ENCODE assay signal across 24 cellular contexts in the genomic region with DNA sequence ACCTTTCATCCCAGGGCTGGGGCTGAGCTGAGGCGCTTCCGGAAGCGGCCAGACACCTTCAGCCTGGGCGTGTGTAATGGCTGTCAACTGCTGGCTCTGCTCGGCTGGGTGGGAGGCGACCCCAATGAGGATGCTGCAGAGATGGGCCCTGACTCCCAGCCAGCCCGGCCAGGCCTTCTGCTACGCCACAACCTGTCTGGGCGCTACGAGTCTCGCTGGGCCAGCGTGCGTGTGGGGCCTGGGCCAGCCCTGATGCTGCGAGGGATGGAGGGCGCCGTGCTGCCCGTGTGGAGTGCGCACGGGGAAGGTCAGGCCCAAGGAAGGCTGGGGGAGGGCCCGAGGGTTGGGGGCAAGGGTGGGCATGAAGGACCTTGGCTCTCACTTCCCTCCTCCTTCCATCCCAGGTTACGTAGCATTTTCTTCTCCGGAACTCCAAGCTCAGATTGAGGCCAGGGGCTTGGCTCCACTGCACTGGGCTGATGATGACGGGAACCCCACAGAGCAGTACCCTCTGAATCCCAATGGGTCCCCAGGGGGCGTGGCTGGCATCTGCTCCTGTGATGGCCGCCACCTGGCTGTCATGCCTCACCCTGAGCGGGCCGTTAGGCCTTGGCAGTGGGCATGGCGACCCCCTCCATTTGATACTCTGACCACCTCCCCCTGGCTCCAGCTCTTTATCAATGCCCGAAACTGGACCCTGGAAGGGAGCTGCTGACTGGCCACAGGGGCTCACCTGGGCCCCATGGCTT. TPM values are rescaled to one million over a fixed set of nuclear protein-coding genes. Genes with fewer than 3 reads are reported as not detected.
"Had no signal": no experiment of that assay in that cellular context is flagged by ENCODE, and none has a peak within 500 bp of the region (broad histone marks: within the 10 kb centered on the region; RNA-seq: fewer than 3 reads in every experiment).

No MANE protein-coding gene starts in this region.

- H3K4me3 Mint-ChIP-seq: effector memory CD8-positive, alpha-beta T cell; memory B cell; natural killer cell; stimulated activated memory B cell treated with anti-CD40 and anti-IgM and Interleukin-4, amounts not matched to agents 10 μg/mL and 1 μg/mL and 100 μg/mL, for 72 hours had no signal

- H2AFZ ChIP-seq: hepatocyte had no signal

- H3K36me3 Mint-ChIP-seq: natural killer cell had no signal

- DNase-seq: effector memory CD8-positive, alpha-beta T cell; foreskin fibroblast; gastrocnemius medialis; kidney; natural killer cell; psoas muscle; right cardiac atrium; sigmoid colon; stimulated activated CD4-positive, alpha-beta T cell treated with anti-CD3 and anti-CD28 coated beads, Interleukin-4, amount 100 ng/mL, for 4 hours; stimulated activated naive CD8-positive, alpha-beta T cell treated with anti-CD3 and anti-CD28 coated beads, Interleukin-15, Interleukin-2, amounts not matched to agents 100 U/mL and 50 U/mL, for 24 hours; testis; uterus had no signal

- H3K27ac ChIP-seq: coronary artery, gastrocnemius medialis, heart left ventricle, hepatocyte, neutrophil, psoas muscle, sigmoid colon, testis, tibial nerve, upper lobe of left lung, uterus had no signal

- H3K4me1 ChIP-seq: gastrocnemius medialis, heart left ventricle, psoas muscle, sigmoid colon, tibial nerve, upper lobe of left lung, uterus had no signal

- H3K27ac Mint-ChIP-seq: memory B cell; natural killer cell; stimulated activated memory B cell treated with anti-CD40 and anti-IgM and Interleukin-4, amounts not matched to agents 10 μg/mL and 1 μg/mL and 100 μg/mL, for 72 hours had no signal

- H3K4me3 ChIP-seq: coronary artery, gastrocnemius medialis, heart left ventricle, hepatocyte, lung, psoas muscle, sigmoid colon, testis, tibial nerve, upper lobe of left lung, uterus had no signal

- FAIRE-seq: kidney had no signal

- H3K4me2 ChIP-seq: hepatocyte had no signal

- ATAC-seq: effector memory CD8-positive, alpha-beta T cell; gastrocnemius medialis; heart left ventricle; left lobe of liver; natural killer cell; psoas muscle; right cardiac atrium; stimulated activated memory B cell treated with anti-CD40 and anti-IgM and Interleukin-4, amounts not matched to agents 10 μg/mL and 1 μg/mL and 100 μg/mL, for 72 hours; stimulated activated naive CD8-positive, alpha-beta T cell treated with anti-CD3 and anti-CD28 coated beads, Interleukin-15, Interleukin-2, amounts not matched to agents 100 U/mL and 50 U/mL, for 24 hours had no signal

- H3K79me2 ChIP-seq: hepatocyte had no signal

- H3K9me3 Mint-ChIP-seq: effector memory CD8-positive, alpha-beta T cell; memory B cell; natural killer cell; stimulated activated memory B cell treated with anti-CD40 and anti-IgM and Interleukin-4, amounts not matched to agents 10 μg/mL and 1 μg/mL and 100 μg/mL, for 72 hours had no signal

- H3K27me3 Mint-ChIP-seq: effector memory CD8-positive, alpha-beta T cell; memory B cell; stimulated activated memory B cell treated with anti-CD40 and anti-IgM and Interleukin-4, amounts not matched to agents 10 μg/mL and 1 μg/mL and 100 μg/mL, for 72 hours had no signal

- H3K4me1 Mint-ChIP-seq: memory B cell; natural killer cell; stimulated activated memory B cell treated with anti-CD40 and anti-IgM and Interleukin-4, amounts not matched to agents 10 μg/mL and 1 μg/mL and 100 μg/mL, for 72 hours had no signal

- H3K36me3 ChIP-seq: neutrophil, uterus had no signal

- H3K9me3 ChIP-seq: gastrocnemius medialis, heart left ventricle, neutrophil, psoas muscle, sigmoid colon, testis, tibial nerve, upper lobe of left lung, uterus had no signal

- H3K27me3 ChIP-seq: gastrocnemius medialis, heart left ventricle, hepatocyte, neutrophil, sigmoid colon, testis, tibial nerve, upper lobe of left lung, uterus had no signal

RNA-seq across cellular contexts. Expression of a gene that starts 41.3 kb away (rescaled TPM):
- total RNA-seq: mononuclear cell, natural killer cell, osteocyte had no signal
- polyA plus RNA-seq: hepatocyte had no signal
